In the genomic region with DNA sequence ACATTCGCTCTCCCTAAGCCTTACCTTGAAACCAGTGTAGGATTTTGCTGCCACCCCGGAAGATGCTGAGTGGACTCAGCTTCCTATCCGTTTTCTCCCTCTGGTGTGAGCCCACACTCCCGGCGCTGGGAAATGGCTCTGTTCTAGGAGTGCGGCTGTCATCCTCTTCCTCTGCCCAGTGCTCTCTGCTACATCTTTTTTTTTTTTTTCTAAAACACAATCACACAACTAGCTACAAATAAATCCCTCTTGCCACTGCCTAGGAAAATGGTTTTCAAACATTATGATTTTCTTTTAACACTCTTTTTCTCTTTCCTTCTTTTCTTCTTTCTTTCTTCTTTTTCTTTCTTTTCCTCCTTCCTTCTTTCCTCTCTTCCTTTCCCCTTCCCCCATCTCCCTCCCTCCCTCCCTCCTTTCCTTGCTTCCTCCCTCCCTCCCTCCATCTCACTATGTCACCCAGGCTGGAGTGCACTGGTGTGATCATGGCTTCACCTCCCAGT, we compare ENCODE assay signal across 14 cellular contexts. TPM values are rescaled to one million over a fixed set of nuclear protein-coding genes. Genes with fewer than 3 reads are reported as not detected.
A peak's percentile ranks its signal among the peaks of the same experiment; 100 is the strongest.
DNase-seq lines count a peak whose midpoint lies in the region; ATAC-seq and TF ChIP-seq lines count a peak whose summit lies in the region.
"Had no signal": no experiment of that assay in that cellular context is flagged by ENCODE, and none has a peak within 500 bp of the region (broad histone marks: within the 10 kb centered on the region; RNA-seq: fewer than 3 reads in every experiment).

No MANE protein-coding gene starts in this region.

- H3K27ac ChIP-seq in ACC112 (ENCODE audit: low read depth, low read length), result peak overlapping the region; percentile 33; the same call in 1 of the 2 replicates
- H3K27ac ChIP-seq in lower lobe of right lung, result no peak overlapping the region
- H3K27ac ChIP-seq: SK-N-MC, upper lobe of right lung had no signal

- H3K36me3 ChIP-seq in ACC112 (ENCODE audit: insufficient read depth, low read length) (no peaks in the 10 kb centered on the region), lower lobe of right lung (no peaks in the 10 kb centered on the region)
- H3K36me3 ChIP-seq: upper lobe of right lung had no signal

- no peaks in the 10 kb centered on the region for H3K9me3 Mint-ChIP-seq in activated naive CD8-positive, alpha-beta T cell treated with anti-CD3 and anti-CD28 coated beads, Interleukin-2, amount 50 U/mL, for 24 hours

- peaks cover 41% of the 10 kb centered on the region for H3K4me1 Mint-ChIP-seq in activated naive CD8-positive, alpha-beta T cell treated with anti-CD3 and anti-CD28 coated beads, Interleukin-2, amount 50 U/mL, for 24 hours

- H3K79me2 ChIP-seq in ACC112 (ENCODE audit: control insufficient read depth, insufficient read depth, low read length, unreplicated experiment), result no peaks in the 10 kb centered on the region

- H3K4me1 ChIP-seq in ACC112 (ENCODE audit: control insufficient read depth, insufficient read depth, low read length, unreplicated experiment), result peaks cover 48% of the 10 kb centered on the region
- no peaks in the 10 kb centered on the region for H3K4me1 ChIP-seq in lower lobe of right lung

- no peak overlapping the region for H3K4me3 ChIP-seq in ACC112 (ENCODE audit: low read depth, low read length)
- H3K4me3 ChIP-seq in lower lobe of right lung, result peak overlapping the region; percentile 2
- H3K4me3 ChIP-seq: SK-N-MC, upper lobe of right lung had no signal

- H3K27me3 ChIP-seq in ACC112 (ENCODE audit: insufficient read depth, low read length) (no peaks in the 10 kb centered on the region), lower lobe of right lung (ENCODE audit: low read depth) (no peaks in the 10 kb centered on the region)
- H3K27me3 ChIP-seq: upper lobe of right lung had no signal

- peak overlapping the region; percentile 39 for H3K27ac Mint-ChIP-seq in activated naive CD8-positive, alpha-beta T cell treated with anti-CD3 and anti-CD28 coated beads, Interleukin-2, amount 50 U/mL, for 24 hours

- H3K4me3 Mint-ChIP-seq in activated naive CD8-positive, alpha-beta T cell treated with anti-CD3 and anti-CD28 coated beads, Interleukin-2, amount 50 U/mL, for 24 hours, result peak overlapping the region; percentile 32

- no peaks in the 10 kb centered on the region for H3K9me3 ChIP-seq in lower lobe of right lung
- H3K9me3 ChIP-seq: upper lobe of right lung had no signal

- no peaks in the 10 kb centered on the region for H3K27me3 Mint-ChIP-seq in activated naive CD8-positive, alpha-beta T cell treated with anti-CD3 and anti-CD28 coated beads, Interleukin-2, amount 50 U/mL, for 24 hours

- no peak for DNase-seq in activated naive CD8-positive, alpha-beta T cell treated with anti-CD3 and anti-CD28 coated beads, Interleukin-2, amount 50 U/mL, for 24 hours
- DNase-seq in lower lobe of right lung (no peak), cerebellar nuclear complex (lab: John Stamatoyannopoulos, UW) (no peak), middle frontal gyrus (ENCODE audit: extremely low spot score, low spot score) (no peak)
- DNase-seq: effector CD8-positive, alpha-beta T cell; midbrain; NCI-H1417; NCI-H748 treated with DMSO at 0.1 percent for 48 hours; upper lobe of right lung had no signal

- H3K36me3 Mint-ChIP-seq in activated naive CD8-positive, alpha-beta T cell treated with anti-CD3 and anti-CD28 coated beads, Interleukin-2, amount 50 U/mL, for 24 hours (ENCODE audit: low read depth), result no peaks in the 10 kb centered on the region

- H2AFZ ChIP-seq in ACC112 (ENCODE audit: low read length, unreplicated experiment), result no peak overlapping the region

- ATAC-seq in GM19372 (IDR thresholded peaks at IDR 0.05; ENCODE audit: low read depth, unreplicated experiment), result peak; percentile 22
- no peak for ATAC-seq in activated naive CD8-positive, alpha-beta T cell treated with anti-CD3 and anti-CD28 coated beads, Interleukin-2, amount 50 U/mL, for 24 hours
- ATAC-seq in lower lobe of right lung, result no peak
- no peak for ATAC-seq in HG03457 (IDR thresholded peaks at IDR 0.05; ENCODE audit: unreplicated experiment)
- no peak for ATAC-seq in HG02610 (IDR thresholded peaks at IDR 0.05; ENCODE audit: unreplicated experiment)
- ATAC-seq: upper lobe of right lung had no signal

- intact Hi-C loops in lower lobe of right lung (cut with DNase I), result no loop called here

- no peak for TF ChIP-seq CTCF in lower lobe of right lung (IDR thresholded peaks at IDR 0.05)

RNA-seq across cellular contexts. Expression of gene NMT2, which starts 27.9 kb away (rescaled TPM):
- total RNA-seq in lower lobe of right lung, result 10.2 TPM
